ENCODE assay signal across 29 cellular contexts in genomic region chr2:237115870-237116269, GRCh38.
"Had no signal": no experiment of that assay in that cellular context is flagged by ENCODE, and none has a peak within 500 bp of the region (broad histone marks: within the 10 kb centered on the region; RNA-seq: fewer than 3 reads in every experiment).

No MANE protein-coding gene starts in this region.

- H3K9me3 ChIP-seq: stomach, suprapubic skin, testis, thoracic aorta, thyroid gland, tibial artery, tibial nerve, transverse colon, upper lobe of left lung, upper lobe of right lung, uterus, vagina had no signal

- H3K27ac Mint-ChIP-seq: stimulated activated effector memory CD8-positive, alpha-beta T cell treated with anti-CD3 and anti-CD28 coated beads, Interleukin-12 subunit alpha, Interleukin-12 subunit beta, amount 100 ng/mL, for 72 hours; stimulated activated memory B cell treated with anti-CD40 and anti-IgM and Interleukin-4, amounts not matched to agents 10 μg/mL and 1 μg/mL and 100 μg/mL, for 72 hours; stimulated activated naive B cell treated with anti-CD40 and anti-IgM and Interleukin-4, amounts not matched to agents 10 μg/mL and 1 μg/mL and 100 μg/mL, for 72 hours; stimulated activated naive CD8-positive, alpha-beta T cell treated with anti-CD3 and anti-CD28 coated beads, Interleukin-15, amount 100 ng/mL, for 72 hours; stimulated activated naive CD8-positive, alpha-beta T cell treated with anti-CD3 and anti-CD28 coated beads, Interleukin-15, Interleukin-2, amounts not matched to agents 100 ng/mL and 50 ng/mL, for 24 hours; type B pancreatic cell had no signal

- H3K4me3 ChIP-seq: stomach, suprapubic skin, testis, thoracic aorta, thyroid gland, tibial artery, tibial nerve, transverse colon, upper lobe of left lung, upper lobe of right lung, uterus, vagina had no signal

- H3K4me1 ChIP-seq: stomach, testis, thyroid gland, tibial artery, tibial nerve, upper lobe of left lung, upper lobe of right lung had no signal

- FAIRE-seq: urothelium cell line had no signal

- H3K27me3 Mint-ChIP-seq: stimulated activated memory B cell treated with anti-CD40 and anti-IgM and Interleukin-4, amounts not matched to agents 10 μg/mL and 1 μg/mL and 100 μg/mL, for 72 hours; stimulated activated naive B cell treated with anti-CD40 and anti-IgM and Interleukin-4, amounts not matched to agents 10 μg/mL and 1 μg/mL and 100 μg/mL, for 72 hours; stimulated activated naive CD8-positive, alpha-beta T cell treated with anti-CD3 and anti-CD28 coated beads, Interleukin-15, amount 100 ng/mL, for 72 hours; stimulated activated naive CD8-positive, alpha-beta T cell treated with anti-CD3 and anti-CD28 coated beads, Interleukin-15, Interleukin-2, amounts not matched to agents 100 ng/mL and 50 ng/mL, for 24 hours had no signal

- H3K4me1 Mint-ChIP-seq: stimulated activated effector memory CD8-positive, alpha-beta T cell treated with anti-CD3 and anti-CD28 coated beads, Interleukin-12 subunit alpha, Interleukin-12 subunit beta, amount 100 ng/mL, for 72 hours; stimulated activated naive CD8-positive, alpha-beta T cell treated with anti-CD3 and anti-CD28 coated beads, Interleukin-15, amount 100 ng/mL, for 72 hours had no signal

- H3K4me3 Mint-ChIP-seq: stimulated activated effector memory CD8-positive, alpha-beta T cell treated with anti-CD3 and anti-CD28 coated beads, Interleukin-12 subunit alpha, Interleukin-12 subunit beta, amount 100 ng/mL, for 72 hours; stimulated activated memory B cell treated with anti-CD40 and anti-IgM and Interleukin-4, amounts not matched to agents 10 μg/mL and 1 μg/mL and 100 μg/mL, for 72 hours; stimulated activated naive B cell treated with anti-CD40 and anti-IgM and Interleukin-4, amounts not matched to agents 10 μg/mL and 1 μg/mL and 100 μg/mL, for 72 hours; stimulated activated naive CD8-positive, alpha-beta T cell treated with anti-CD3 and anti-CD28 coated beads, Interleukin-15, amount 100 ng/mL, for 72 hours; stimulated activated naive CD8-positive, alpha-beta T cell treated with anti-CD3 and anti-CD28 coated beads, Interleukin-15, Interleukin-2, amounts not matched to agents 100 ng/mL and 50 ng/mL, for 24 hours; type B pancreatic cell had no signal

- DNase-seq: stimulated activated CD4-positive, alpha-beta T cell treated with anti-CD3 and anti-CD28 coated beads, Interleukin-2, amount 100 ng/mL, for 48 hours; stimulated activated CD4-positive, alpha-beta T cell treated with anti-CD3 and anti-CD28 coated beads, Interleukin-4, amount 100 ng/mL, for 1 hour; stimulated activated CD4-positive, alpha-beta T cell treated with anti-CD3 and anti-CD28 coated beads, Interleukin-4, amount 100 ng/mL, for 24 hours; stimulated activated CD4-positive, alpha-beta T cell treated with anti-CD3 and anti-CD28 coated beads, Interleukin-4, amount 100 ng/mL, for 4 hours; stimulated activated CD8-positive, alpha-beta memory T cell treated with anti-CD3 and anti-CD28 coated beads, Interleukin-4, amount 100 ng/mL, for 48 hours; stimulated activated naive B cell treated with anti-CD40 and anti-IgM and Interleukin-4, amounts not matched to agents 10 μg/mL and 1 μg/mL and 100 μg/mL, for 72 hours; stimulated activated naive CD4-positive, alpha-beta T cell; stimulated activated naive CD4-positive, alpha-beta T cell treated with Interleukin-2 at 50 U/mL for 16 hours; stimulated activated naive CD8-positive, alpha-beta T cell treated with anti-CD3 and anti-CD28 coated beads, Interleukin-15, amount 100 ng/mL, for 72 hours; stimulated activated naive CD8-positive, alpha-beta T cell treated with anti-CD3 and anti-CD28 coated beads, Interleukin-15, Interleukin-2, amounts not matched to agents 100 U/mL and 50 U/mL, for 24 hours; stomach; substantia nigra; testis; thyroid gland; tibial artery; transverse colon; trophoblast cell; upper lobe of left lung; upper lobe of right lung; uterus had no signal

- H3K27me3 ChIP-seq: stomach, suprapubic skin, testis, thyroid gland, tibial artery, tibial nerve, transverse colon, upper lobe of left lung, upper lobe of right lung, uterus, vagina had no signal

- H3K27ac ChIP-seq: stomach, suprapubic skin, testis, thoracic aorta, thyroid gland, tibial artery, tibial nerve, transverse colon, upper lobe of left lung, upper lobe of right lung, vagina had no signal

- H3K36me3 ChIP-seq: stomach, suprapubic skin, thoracic aorta, thyroid gland, tibial artery, tibial nerve, transverse colon, upper lobe of left lung, upper lobe of right lung, uterus, vagina had no signal

- H3K9me3 Mint-ChIP-seq: stimulated activated effector memory CD8-positive, alpha-beta T cell treated with anti-CD3 and anti-CD28 coated beads, Interleukin-12 subunit alpha, Interleukin-12 subunit beta, amount 100 ng/mL, for 72 hours; stimulated activated memory B cell treated with anti-CD40 and anti-IgM and Interleukin-4, amounts not matched to agents 10 μg/mL and 1 μg/mL and 100 μg/mL, for 72 hours; stimulated activated naive B cell treated with anti-CD40 and anti-IgM and Interleukin-4, amounts not matched to agents 10 μg/mL and 1 μg/mL and 100 μg/mL, for 72 hours; stimulated activated naive CD8-positive, alpha-beta T cell treated with anti-CD3 and anti-CD28 coated beads, Interleukin-15, amount 100 ng/mL, for 72 hours; stimulated activated naive CD8-positive, alpha-beta T cell treated with anti-CD3 and anti-CD28 coated beads, Interleukin-15, Interleukin-2, amounts not matched to agents 100 ng/mL and 50 ng/mL, for 24 hours; type B pancreatic cell had no signal

- H3K36me3 Mint-ChIP-seq: stimulated activated effector memory CD8-positive, alpha-beta T cell treated with anti-CD3 and anti-CD28 coated beads, Interleukin-12 subunit alpha, Interleukin-12 subunit beta, amount 100 ng/mL, for 72 hours; stimulated activated memory B cell treated with anti-CD40 and anti-IgM and Interleukin-4, amounts not matched to agents 10 μg/mL and 1 μg/mL and 100 μg/mL, for 72 hours; stimulated activated naive B cell treated with anti-CD40 and anti-IgM and Interleukin-4, amounts not matched to agents 10 μg/mL and 1 μg/mL and 100 μg/mL, for 72 hours; type B pancreatic cell had no signal

- ATAC-seq: stimulated activated effector memory CD8-positive, alpha-beta T cell treated with anti-CD3 and anti-CD28 coated beads, Interleukin-12 subunit alpha, Interleukin-12 subunit beta, amount 100 ng/mL, for 72 hours; stimulated activated memory B cell treated with anti-CD40 and anti-IgM and Interleukin-4, amounts not matched to agents 10 μg/mL and 1 μg/mL and 100 μg/mL, for 72 hours; stimulated activated naive B cell treated with anti-CD40 and anti-IgM and Interleukin-4, amounts not matched to agents 10 μg/mL and 1 μg/mL and 100 μg/mL, for 72 hours; stimulated activated naive CD8-positive, alpha-beta T cell treated with anti-CD3 and anti-CD28 coated beads, Interleukin-15, amount 100 ng/mL, for 72 hours; stimulated activated naive CD8-positive, alpha-beta T cell treated with anti-CD3 and anti-CD28 coated beads, Interleukin-15, Interleukin-2, amounts not matched to agents 100 U/mL and 50 U/mL, for 24 hours; upper lobe of right lung had no signal
